Comparison of ENCODE assay signal across 31 cellular contexts in genomic region chrX:71906133-71906532, GRCh38.
"Had no signal": no experiment of that assay in that cellular context is flagged by ENCODE, and none has a peak within 500 bp of the region (broad histone marks: within the 10 kb centered on the region; RNA-seq: fewer than 3 reads in every experiment).

No MANE protein-coding gene starts in this region.

- H3K27ac Mint-ChIP-seq: mesothelial cell of epicardium; naive B cell; natural killer cell; stimulated activated effector memory CD8-positive, alpha-beta T cell treated with anti-CD3 and anti-CD28 coated beads, Interleukin-12 subunit alpha, Interleukin-12 subunit beta, amount 100 ng/mL, for 72 hours; stimulated activated naive CD8-positive, alpha-beta T cell treated with anti-CD3 and anti-CD28 coated beads, Interleukin-15, Interleukin-2, amounts not matched to agents 100 ng/mL and 50 ng/mL, for 24 hours had no signal

- H3K27ac ChIP-seq: left lung, lower lobe of right lung, ovary, prostate gland, skin epidermis, suprapubic skin, thoracic aorta, tibial artery, upper lobe of right lung had no signal

- ATAC-seq: left cardiac atrium; left lung; lower lobe of right lung; natural killer cell; right cardiac atrium; sciatic nerve; stimulated activated effector memory CD8-positive, alpha-beta T cell treated with anti-CD3 and anti-CD28 coated beads, Interleukin-12 subunit alpha, Interleukin-12 subunit beta, amount 100 ng/mL, for 72 hours; upper lobe of right lung had no signal

- H3K4me1 Mint-ChIP-seq: natural killer cell; stimulated activated effector memory CD8-positive, alpha-beta T cell treated with anti-CD3 and anti-CD28 coated beads, Interleukin-12 subunit alpha, Interleukin-12 subunit beta, amount 100 ng/mL, for 72 hours had no signal

- DNase-seq: hippocampal formation; kidney glomerular epithelial cell; left cardiac atrium; left lung; lower lobe of right lung; mammary epithelial cell; mesendoderm; naive B cell; natural killer cell; ovary; posterior cingulate gyrus; retina; right cardiac atrium; stimulated activated CD4-positive, alpha-beta T cell treated with anti-CD3 and anti-CD28 coated beads, Interleukin-12 subunit alpha, Interleukin-12 subunit beta, amount 100 ng/mL, for 4 hours; stimulated activated CD4-positive, alpha-beta T cell treated with anti-CD3 and anti-CD28 coated beads, Interleukin-15, amount 100 ng/mL, for 24 hours; stimulated activated CD4-positive, alpha-beta T cell treated with anti-CD3 and anti-CD28 coated beads, Interleukin-2, amount 100 ng/mL, for 24 hours; stimulated activated CD4-positive, alpha-beta T cell treated with anti-CD3 and anti-CD28 coated beads, Interleukin-4, amount 100 ng/mL, for 24 hours; stimulated activated naive CD4-positive, alpha-beta T cell; tibial artery; trophoblast cell; upper lobe of right lung had no signal

- H3K27me3 ChIP-seq: ovary, upper lobe of right lung had no signal

- H3K36me3 Mint-ChIP-seq: mesothelial cell of epicardium; naive B cell; natural killer cell; stimulated activated effector memory CD8-positive, alpha-beta T cell treated with anti-CD3 and anti-CD28 coated beads, Interleukin-12 subunit alpha, Interleukin-12 subunit beta, amount 100 ng/mL, for 72 hours had no signal

- H3K9me3 ChIP-seq: left lung, lower lobe of right lung, ovary, prostate gland, suprapubic skin, thoracic aorta, upper lobe of right lung had no signal

- H3K36me3 ChIP-seq: left lung, lower lobe of right lung, ovary, prostate gland, suprapubic skin, thoracic aorta, tibial artery, upper lobe of right lung had no signal

- FAIRE-seq: keratinocyte, urothelium cell line had no signal

- H3K4me3 Mint-ChIP-seq: mesothelial cell of epicardium; naive B cell; natural killer cell; stimulated activated effector memory CD8-positive, alpha-beta T cell treated with anti-CD3 and anti-CD28 coated beads, Interleukin-12 subunit alpha, Interleukin-12 subunit beta, amount 100 ng/mL, for 72 hours; stimulated activated naive CD8-positive, alpha-beta T cell treated with anti-CD3 and anti-CD28 coated beads, Interleukin-15, Interleukin-2, amounts not matched to agents 100 ng/mL and 50 ng/mL, for 24 hours had no signal

- H3K9me3 Mint-ChIP-seq: natural killer cell; stimulated activated effector memory CD8-positive, alpha-beta T cell treated with anti-CD3 and anti-CD28 coated beads, Interleukin-12 subunit alpha, Interleukin-12 subunit beta, amount 100 ng/mL, for 72 hours; stimulated activated naive CD8-positive, alpha-beta T cell treated with anti-CD3 and anti-CD28 coated beads, Interleukin-15, Interleukin-2, amounts not matched to agents 100 ng/mL and 50 ng/mL, for 24 hours had no signal

- H3K4me3 ChIP-seq: left lung, lower lobe of right lung, ovary, prostate gland, skin epidermis, suprapubic skin, thoracic aorta, tibial artery, upper lobe of right lung had no signal

- H3K4me1 ChIP-seq: left lung, lower lobe of right lung, prostate gland, upper lobe of right lung had no signal
